In genomic region chr2:46334389-46335345, GRCh38 we compare ENCODE assay signal across 9 cellular contexts. TPM values are rescaled to one million over a fixed set of nuclear protein-coding genes. Genes with fewer than 3 reads are reported as not detected.
DNase-seq lines count a peak whose midpoint lies in the region; ATAC-seq, FAIRE-seq and TF ChIP-seq lines count a peak whose summit lies in the region.
"Had no signal": no experiment of that assay in that cellular context is flagged by ENCODE, and none has a peak within 500 bp of the region (broad histone marks: within the 10 kb centered on the region; RNA-seq: fewer than 3 reads in every experiment).

No MANE protein-coding gene starts in this region.

- no peaks in the 10 kb centered on the region for H3K36me3 ChIP-seq in SJCRH30
- H3K36me3 ChIP-seq in pancreas: no peaks in the 10 kb centered on the region
- no peaks in the 10 kb centered on the region for H3K36me3 ChIP-seq in OCI-LY7 (ENCODE audit: insufficient read depth, low read length)

- no peak overlapping the region for H2AFZ ChIP-seq in OCI-LY7 (ENCODE audit: low read length)

- H3K27ac ChIP-seq in SJCRH30: peak overlapping the region; percentile 98
- H3K27ac ChIP-seq in pancreas: peak overlapping the region; percentile 6 to 75 (median 58)
- H3K27ac ChIP-seq in OCI-LY7 (ENCODE audit: low read depth, low read length, poor library complexity, severe bottlenecking): no peak overlapping the region

- H3K27me3 ChIP-seq in SJCRH30 (no peaks in the 10 kb centered on the region), pancreas (no peaks in the 10 kb centered on the region)

- TF ChIP-seq CTCF in fibroblast of mammary gland (conservative IDR thresholded peaks at IDR 0.05; ENCODE audit: control insufficient read depth, insufficient read depth, low read depth, low read length) (no peak), pancreas (IDR thresholded peaks at IDR 0.05) (no peak), OCI-LY7 (conservative IDR thresholded peaks at IDR 0.05; ENCODE audit: low read length) (no peak)

- no peaks in the 10 kb centered on the region for H3K79me2 ChIP-seq in OCI-LY7 (ENCODE audit: insufficient read depth, low read depth, low read length)

- H3K4me3 ChIP-seq in SJCRH30 (peak overlapping the region; percentile 40), fibroblast of mammary gland (ENCODE audit: control insufficient read depth, low read depth, low read length) (no peak overlapping the region), pancreas (peak overlapping the region in 2 of 4 donors; percentile 15 to 21), OCI-LY7 (ENCODE audit: low read depth, low read length, poor library complexity, severe bottlenecking) (no peak overlapping the region)

- no peaks in the 10 kb centered on the region for H3K9me3 ChIP-seq in SJCRH30 (replicated peaks)
- no peaks in the 10 kb centered on the region for H3K9me3 ChIP-seq in pancreas
- H3K9me3 ChIP-seq in OCI-LY7 (ENCODE audit: low read length): no peaks in the 10 kb centered on the region

- intact Hi-C loops in pancreas (cut with DNase I): no loop called here
- intact Hi-C loops in OCI-LY7 (cut with micrococcal nuclease; ENCODE audit: unreplicated experiment): no loop called here

- no peak for FAIRE-seq in pancreas (lab: Jason Lieb, UNC)

- H3K9me2 ChIP-seq in OCI-LY7 (ENCODE audit: insufficient read depth, low read length): no peaks in the 10 kb centered on the region

- POLR2A ChIA-PET in OCI-LY7 (lab: Charles Lee): interaction anchor here (0.6 kb wide), 1 partner anchor 19 kb away, joined by 3 read pairs; no protein-coding TSS in a partner anchor

- H3K4me2 ChIP-seq in OCI-LY7 (ENCODE audit: low read length): no peak overlapping the region

- H4K20me1 ChIP-seq in OCI-LY7 (ENCODE audit: insufficient read depth, low read length): no peaks in the 10 kb centered on the region

- BruUV-seq in OCI-LY7 (replicated peaks; lab: Mats Ljungman, UMichigan): no TSS peak

- H3K4me1 ChIP-seq in SJCRH30 (peaks cover 81% of the 10 kb centered on the region), pancreas (peaks cover 86 to 94% (median 89%) of the 10 kb centered on the region in 3 donors), OCI-LY7 (ENCODE audit: insufficient read depth, low read length, poor library complexity, severe bottlenecking) (no peaks in the 10 kb centered on the region)

- CTCF ChIA-PET in OCI-LY7 (lab: Charles Lee; ENCODE audit: unreplicated experiment): no interaction called here

- ATAC-seq in pancreas (no peak), HG03565 (IDR thresholded peaks at IDR 0.05; ENCODE audit: unreplicated experiment) (no peak)

- 56 to 63% methylated on average over 6 of the region's 6 CpGs for WGBS in pancreas, 2 donors

- DNase-seq in AG08396 (ENCODE audit: low spot score) (peak; percentile 65), SJCRH30 (peak in 1 of 2 experiments; percentile 53), fibroblast of mammary gland (ENCODE audit: low read depth) (peak; percentile 98), pancreas (no peak), OCI-LY7 (ENCODE audit: low spot score) (no peak), NCI-H510A treated with DMSO at 0.1 percent for 48 hours (lab: John Stamatoyannopoulos, UW) (no peak), T-helper 9 cell (no peak)
- DNase-seq: NCI-H146 had no signal

RNA-seq across cellular contexts. Expression of gene EPAS1, which starts 37.5 kb away (rescaled TPM):
- 16.5 and 17.3 TPM in 2 replicates for total RNA-seq in SJCRH30 (2014; rRNA removed; shearing (Covaris generic))
- total RNA-seq in pancreas (100 to 1,000 TPM in 2 of 6 donors, 10 to 100 TPM in 4; 61.8 to 165 (median 85.8) TPM), OCI-LY7 (2022) (0.74 TPM in 1 of 2 replicates, not detected in the other)
- 10 to 100 TPM; 35.6 to 69.1 TPM for polyA plus RNA-seq in pancreas
- total RNA-seq in OCI-LY7 (2014; rRNA removed; shearing (Covaris generic)): not detected in 2 replicates

Comparison
In these comparisons a context has a peak if more than half of its experiments do, and no peak if none do; other contexts are left out.
1. DNase-seq: peak in AG08396 (single experiment) and fibroblast of mammary gland (single experiment); none in pancreas (0 of 6), OCI-LY7 (single experiment), NCI-H510A treated with DMSO at 0.1 percent for 48 hours (single experiment) and T-helper 9 cell (single experiment).
2. RNA of gene EPAS1, which starts 37.5 kb away (total RNA-seq): 61.8 to 165 TPM in pancreas and 16.5 to 17.3 TPM in SJCRH30; 0.74 TPM in OCI-LY7; every median in the first group is over 10 times any median in the second.